ENCODE assay signal across 8 cellular contexts in the genomic region with DNA sequence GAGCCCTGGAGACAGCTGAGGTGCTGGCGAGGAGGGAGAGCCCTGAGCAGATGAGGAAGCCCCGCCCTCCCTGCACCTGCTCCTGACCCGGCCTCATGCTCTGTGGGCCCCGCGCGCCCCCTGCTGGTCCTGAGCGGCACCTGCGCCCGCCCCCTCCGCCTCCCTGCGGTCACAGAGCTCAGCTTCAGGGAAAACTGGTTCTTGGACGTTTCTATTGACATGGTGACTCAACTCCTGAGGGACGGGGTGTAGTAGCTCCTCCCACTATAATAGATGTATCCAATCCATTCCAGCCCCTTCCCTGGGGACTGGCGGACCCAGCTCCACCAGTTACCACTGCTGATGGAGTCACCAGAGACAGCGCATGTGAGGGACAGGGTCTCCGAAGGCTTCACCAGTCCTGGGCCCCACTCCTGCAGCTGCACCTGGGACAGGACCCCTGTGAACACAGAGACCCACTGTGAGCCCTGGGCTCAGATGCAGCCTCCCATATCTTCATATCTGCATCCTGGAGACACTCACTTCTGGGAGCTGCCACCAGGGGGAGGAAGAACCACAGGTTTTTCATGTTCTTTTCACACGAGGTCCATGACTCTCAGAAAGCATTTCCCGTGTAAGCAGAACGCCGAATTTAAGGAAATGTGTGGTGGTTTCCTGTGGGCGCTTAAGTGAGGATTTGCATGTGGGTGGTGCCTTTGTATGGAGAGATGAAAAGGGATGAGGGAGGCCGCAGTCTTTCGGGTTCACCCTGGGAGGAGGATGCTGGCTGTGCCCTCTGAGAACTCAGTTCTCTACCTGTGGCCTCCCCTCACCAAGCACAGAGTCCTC.
DNase-seq lines count a peak whose midpoint lies in the region; FAIRE-seq and TF ChIP-seq lines count a peak whose summit lies in the region.

No MANE protein-coding gene starts in this region.

- DNase-seq in GDM1 (lab: John Stamatoyannopoulos, UW) (peak; percentile 84), HEK293T (ENCODE audit: extremely low spot score) (peak; percentile 20), NCI-H2029 treated with DMSO at 0.1 percent for 48 hours (lab: John Stamatoyannopoulos, UW) (peak; percentile 44), dermis blood vessel endothelial cell (peak; percentile 17), GM19240 (ENCODE audit: insufficient read length, low spot score) (no peak), HTR-8/SVneo (ENCODE audit: insufficient read length, low spot score) (no peak)
- DNase-seq in activated CD4-positive, alpha-beta T cell treated with anti-CD3 and anti-CD28 coated beads for 1 hour, result peak; percentile 73
- peak; percentile 74 to 86 for DNase-seq in stimulated activated CD4-positive, alpha-beta T cell treated with anti-CD3 and anti-CD28 coated beads, Interleukin-12 subunit alpha, Interleukin-12 subunit beta, amount 100 ng/mL, for 24 hours (ENCODE audit: low read depth in 2 of 2)

- no peak for FAIRE-seq in HTR-8/SVneo (lab: Jason Lieb, UNC)

- POLR2A ChIA-PET in HEK293T (lab: Yijun Ruan, JAX), result no interaction called here

- CTCF ChIA-PET in HEK293T (lab: Yijun Ruan, JAX), result interaction anchor here (1.2 to 1.6 kb wide), 3 partner anchors 20 to 32 kb away, joined by 3 to 6 read pairs (median 4); no protein-coding TSS in a partner anchor

TF ChIP-seq in HEK293T, 16 proteins besides CTCF, POLR2A, EP300 and RAD21:
- TF ChIP-seq FOXK2 (IDR thresholded peaks at IDR 0.05) (no peak), ZNF384 (IDR thresholded peaks at IDR 0.05) (no peak), SUZ12 (IDR thresholded peaks at IDR 0.05) (no peak), NFRKB (IDR thresholded peaks at IDR 0.05) (no peak), FOXM1 (IDR thresholded peaks at IDR 0.05; ENCODE audit: borderline replicate concordance) (no peak), CTBP1 (IDR thresholded peaks at IDR 0.05; ENCODE audit: borderline replicate concordance) (no peak), TARDBP (IDR thresholded peaks at IDR 0.05) (no peak), BHLHE40 (IDR thresholded peaks at IDR 0.05; ENCODE audit: borderline replicate concordance) (no peak), L3MBTL2 (conservative IDR thresholded peaks at IDR 0.05) (no peak), LEF1 (IDR thresholded peaks at IDR 0.05; ENCODE audit: borderline replicate concordance) (no peak), ELF4 (IDR thresholded peaks at IDR 0.05) (no peak), PKNOX1 (IDR thresholded peaks at IDR 0.05) (no peak), HDGF (IDR thresholded peaks at IDR 0.05; ENCODE audit: borderline replicate concordance) (no peak), SP1 (IDR thresholded peaks at IDR 0.05) (no peak), ARNT (IDR thresholded peaks at IDR 0.05) (no peak), FOXA1 (IDR thresholded peaks at IDR 0.05) (no peak)

Comparison
In these comparisons a context has a peak if more than half of its experiments do, and no peak if none do; other contexts are left out.
1. DNase-seq: peak in GDM1 (single experiment), HEK293T (single experiment), NCI-H2029 treated with DMSO at 0.1 percent for 48 hours (single experiment), activated CD4-positive, alpha-beta T cell treated with anti-CD3 and anti-CD28 coated beads for 1 hour (single experiment), dermis blood vessel endothelial cell (single experiment) and stimulated activated CD4-positive, alpha-beta T cell treated with anti-CD3 and anti-CD28 coated beads, Interleukin-12 subunit alpha, Interleukin-12 subunit beta, amount 100 ng/mL, for 24 hours (2 of 2); none in GM19240 (single experiment) and HTR-8/SVneo (single experiment).